ENCODE assay signal across 19 cellular contexts in genomic region chr20:1094706-1095220, GRCh38. TPM values are rescaled to one million over a fixed set of nuclear protein-coding genes. Genes with fewer than 3 reads are reported as not detected.
A peak's percentile ranks its signal among the peaks of the same experiment; 100 is the strongest.
DNase-seq lines count a peak whose midpoint lies in the region; ATAC-seq and TF ChIP-seq lines count a peak whose summit lies in the region.
"Had no signal": no experiment of that assay in that cellular context is flagged by ENCODE, and none has a peak within 500 bp of the region (broad histone marks: within the 10 kb centered on the region; RNA-seq: fewer than 3 reads in every experiment).

No MANE protein-coding gene starts in this region.

- H3K27ac ChIP-seq in GM23248 (no peak overlapping the region), MM.1S (ENCODE audit: low read length) (no peak overlapping the region), endodermal cell (ENCODE audit: low read depth, low read length) (no peak overlapping the region)

- 27 to 32% methylated on average over 6 of the region's 6 CpGs for WGBS in GM23248 (ENCODE audit: low coverage in 1 of 2, low lambda C conversion rate in 2 of 2, missing lambda C conversion rate in 2 of 2), 2 experiments
- WGBS in endodermal cell (ENCODE audit: insufficient coverage in 1 of 2, insufficient read length in 1 of 2), 2 experiments = 87% methylated on average over 6 of the region's 6 CpGs; no CpG with 5 or more reads in 1 of the 2 experiments

- peak overlapping the region; percentile 63 for H3K27ac Mint-ChIP-seq in nephron progenitor cell
- no peak overlapping the region for H3K27ac Mint-ChIP-seq in endodermal cell
- H3K27ac Mint-ChIP-seq: IgD-negative memory B cell; T-helper 1 cell treated with Interleukin-12 subunit alpha and Interleukin-12 subunit beta and Interleukin-4 antibody, amounts not matched to agents 30 μg/mL and 1 μg/mL, for 36 hours had no signal

- no peaks in the 10 kb centered on the region for H3K27me3 ChIP-seq in GM23248 (replicated peaks; ENCODE audit: insufficient read depth)
- no peaks in the 10 kb centered on the region for H3K27me3 ChIP-seq in MM.1S (replicated peaks; ENCODE audit: insufficient read depth, low read length)
- H3K27me3 ChIP-seq in endodermal cell (ENCODE audit: control insufficient read depth, insufficient read depth, low read length, poor library complexity, severe bottlenecking) = no peaks in the 10 kb centered on the region

- H3K9ac ChIP-seq in GM23248 (no peak overlapping the region), MM.1S (ENCODE audit: low read length) (no peak overlapping the region), endodermal cell (ENCODE audit: extremely low read depth, low read length, poor library complexity, severe bottlenecking) (no peak overlapping the region)

- H3K4me1 ChIP-seq in GM23248 (ENCODE audit: insufficient read depth) (peaks cover 10% of the 10 kb centered on the region), MM.1S (ENCODE audit: low read length) (no peaks in the 10 kb centered on the region), endodermal cell (ENCODE audit: control insufficient read depth, insufficient read depth, low read length) (no peaks in the 10 kb centered on the region)
- H3K4me1 ChIP-seq: Caco-2 had no signal

- H3K36me3 Mint-ChIP-seq in nephron progenitor cell (ENCODE audit: low read depth) (peaks cover 5% of the 10 kb centered on the region), endodermal cell (ENCODE audit: low read depth) (peaks cover 7% of the 10 kb centered on the region)
- H3K36me3 Mint-ChIP-seq: CD14-positive monocyte had no signal

- TF ChIP-seq CTCF in nephron progenitor cell (IDR thresholded peaks at IDR 0.05) (no peak), MM.1S (IDR thresholded peaks at IDR 0.05; ENCODE audit: low read length) (no peak), endodermal cell (conservative IDR thresholded peaks at IDR 0.05) (no peak)

- no peaks in the 10 kb centered on the region for H3K9me2 ChIP-seq in GM23248 (ENCODE audit: insufficient read depth)
- H3K9me2 ChIP-seq in MM.1S (replicated peaks; ENCODE audit: insufficient read depth, low read length) = no peaks in the 10 kb centered on the region

- H3K36me3 ChIP-seq in GM23248 (ENCODE audit: low read depth) = no peaks in the 10 kb centered on the region
- no peaks in the 10 kb centered on the region for H3K36me3 ChIP-seq in MM.1S (replicated peaks; ENCODE audit: insufficient read depth, low read length)
- H3K36me3 ChIP-seq in endodermal cell (ENCODE audit: control insufficient read depth, insufficient read depth, low read length) = no peaks in the 10 kb centered on the region

- H3K4me3 Mint-ChIP-seq in nephron progenitor cell (no peak overlapping the region), endodermal cell (no peak overlapping the region)
- H3K4me3 Mint-ChIP-seq: CD14-positive monocyte; IgD-negative memory B cell; T-helper 1 cell treated with Interleukin-12 subunit alpha and Interleukin-12 subunit beta and Interleukin-4 antibody, amounts not matched to agents 30 μg/mL and 1 μg/mL, for 36 hours had no signal

- H3K79me2 ChIP-seq in GM23248 (ENCODE audit: insufficient read depth) (no peaks in the 10 kb centered on the region), MM.1S (ENCODE audit: low read length) (no peaks in the 10 kb centered on the region)

- in situ Hi-C loops in GM23248 (cut with MboI) = no loop called here

- H3F3A ChIP-seq in GM23248 (ENCODE audit: insufficient read depth) = no peaks in the 10 kb centered on the region
- H3F3A ChIP-seq in MM.1S (ENCODE audit: insufficient read depth, low read length) = no peaks in the 10 kb centered on the region

- H3K27me3 Mint-ChIP-seq in nephron progenitor cell (ENCODE audit: low read depth, poor library complexity) = peaks cover 2% of the 10 kb centered on the region
- peaks cover 27% of the 10 kb centered on the region for H3K27me3 Mint-ChIP-seq in endodermal cell (ENCODE audit: insufficient read depth)

- H3K4me3 ChIP-seq in GM23248 = no peak overlapping the region
- no peak overlapping the region for H3K4me3 ChIP-seq in MM.1S (ENCODE audit: low read length)
- no peak overlapping the region for H3K4me3 ChIP-seq in endodermal cell (ENCODE audit: low read length)

- H3K4me2 ChIP-seq in GM23248 (ENCODE audit: unreplicated experiment) (no peak overlapping the region), MM.1S (ENCODE audit: low read depth, low read length) (no peak overlapping the region)

- H3K4me1 Mint-ChIP-seq in nephron progenitor cell = peaks cover 8% of the 10 kb centered on the region
- H3K4me1 Mint-ChIP-seq in endodermal cell = no peaks in the 10 kb centered on the region
- H3K4me1 Mint-ChIP-seq: CD14-positive monocyte, IgD-negative memory B cell had no signal

- H4K20me1 ChIP-seq in GM23248 (ENCODE audit: insufficient read depth) (0 out of 2 replicates have a peak, but pooled peaks cover 5% of the 10 kb centered on the region), MM.1S (ENCODE audit: insufficient read depth, low read length) (no peaks in the 10 kb centered on the region)

- no peak for ATAC-seq in HG02571 (IDR thresholded peaks at IDR 0.05; ENCODE audit: unreplicated experiment)

- H3K9me3 Mint-ChIP-seq in nephron progenitor cell (peaks cover 40% of the 10 kb centered on the region), endodermal cell (peaks cover 49% of the 10 kb centered on the region)

- peak; percentile 56 for DNase-seq in AG08395 (ENCODE audit: low spot score)
- peak; percentile 72 for DNase-seq in GM23248
- peak; percentile 75 for DNase-seq in fibroblast of gingiva (ENCODE audit: low read depth)
- no peak for DNase-seq in nephron progenitor cell
- DNase-seq in MM.1S = no peak
- DNase-seq in endodermal cell = no peak
- no peak for DNase-seq in GF-D8 (lab: John Stamatoyannopoulos, UW)
- DNase-seq: 8988T, Caco-2, DMS53, GOT3, NCI-H1417, NCI-H187 treated with DMSO at 0.1 percent for 48 hours, NCI-H69, SHP77 had no signal

- no peaks in the 10 kb centered on the region for H3K9me3 ChIP-seq in GM23248 (ENCODE audit: low read depth)
- no peaks in the 10 kb centered on the region for H3K9me3 ChIP-seq in MM.1S (replicated peaks; ENCODE audit: insufficient read depth, low read length)
- peaks cover 33% of the 10 kb centered on the region for H3K9me3 ChIP-seq in endodermal cell (ENCODE audit: control insufficient read depth, low read length)
- H3K9me3 ChIP-seq: Caco-2 had no signal

- 0 out of 2 replicates have a peak overlapping the region, but pooled peaks have one; percentile 23 for H2AFZ ChIP-seq in GM23248
- no peak overlapping the region for H2AFZ ChIP-seq in MM.1S (ENCODE audit: low read length)

RNA-seq across cellular contexts. Expression of gene PSMF1, which starts 23.6 kb away (rescaled TPM):
- total RNA-seq in GM23248 (2014; rRNA removed; shearing (Covaris generic)) = 68.7 and 160 TPM in 2 replicates
- 150 and 165 TPM in 2 replicates for polyA plus RNA-seq in GM23248 (2016; fragmentation: Nextera tagmentation; extraction: Ambion mirVana)
- 10 to 100 TPM; 72.5 to 84.7 TPM for total RNA-seq in endodermal cell
- 57.3 TPM for polyA plus RNA-seq in endodermal cell (2013, experiment 1 of 2)
- polyA plus RNA-seq in endodermal cell (2013, experiment 2 of 2) = 52.1 TPM

Comparison
In these comparisons a context has a peak if more than half of its experiments do, and no peak if none do; other contexts are left out.
1. DNase-seq: peak in AG08395 (single experiment), GM23248 (single experiment) and fibroblast of gingiva (single experiment); none in nephron progenitor cell (single experiment), MM.1S (single experiment), endodermal cell (single experiment) and GF-D8 (single experiment).